Comparison of ENCODE assay signal across 21 cellular contexts in genomic region chr2:155708052-155708451, GRCh38.
DNase-seq lines count a peak whose midpoint lies in the region; ATAC-seq, FAIRE-seq and TF ChIP-seq lines count a peak whose summit lies in the region.
"Had no signal": no experiment of that assay in that cellular context is flagged by ENCODE, and none has a peak within 500 bp of the region (broad histone marks: within the 10 kb centered on the region; RNA-seq: fewer than 3 reads in every experiment).

No MANE protein-coding gene starts in this region.

- no peaks in the 10 kb centered on the region for H3K79me2 ChIP-seq in mammary epithelial cell (ENCODE audit: insufficient read depth, low read length)

- CTCF ChIA-PET in MCF 10A (lab: Yijun Ruan, JAX): interaction anchor here (0.6 kb wide), 1 partner anchor 610 kb away, joined by 3 read pairs; no protein-coding TSS in a partner anchor
- CTCF ChIA-PET in mammary epithelial cell (lab: Charles Lee; ENCODE audit: low non-redundant PET): no interaction called here

- no peak overlapping the region for H3K9ac ChIP-seq in mammary epithelial cell (ENCODE audit: insufficient read depth, low read length)

- no peak overlapping the region for H2AFZ ChIP-seq in mammary epithelial cell (ENCODE audit: low read depth, low read length)

- no peaks in the 10 kb centered on the region for H3K27me3 Mint-ChIP-seq in MCF 10A (ENCODE audit: insufficient read depth, unreplicated experiment)
- H3K27me3 Mint-ChIP-seq: activated naive CD4-positive, alpha-beta T cell treated with anti-CD3 and anti-CD28 coated beads, Interleukin-2, amount 10 ng/mL, durations not matched to agents 7 days and 5 days had no signal

- H3K9me3 Mint-ChIP-seq in MCF 10A (ENCODE audit: unreplicated experiment): no peaks in the 10 kb centered on the region
- H3K9me3 Mint-ChIP-seq: activated naive CD4-positive, alpha-beta T cell treated with anti-CD3 and anti-CD28 coated beads, Interleukin-2, amount 10 ng/mL, durations not matched to agents 7 days and 5 days; activated T-cell treated with anti-CD3 and anti-CD28 coated beads, Interleukin-2, amount 50 U/mL, for 4 hours had no signal

- no peak overlapping the region for H3K4me2 ChIP-seq in mammary epithelial cell (ENCODE audit: insufficient read depth, low read depth, low read length)

- H3K27ac Mint-ChIP-seq in MCF 10A (ENCODE audit: low read depth, unreplicated experiment): no peak overlapping the region
- H3K27ac Mint-ChIP-seq: activated CD8-positive, alpha-beta T cell treated with anti-CD3 and anti-CD28 coated beads, Interleukin-2, amount 10 ng/mL, durations not matched to agents 7 days and 5 days; activated naive CD4-positive, alpha-beta T cell treated with anti-CD3 and anti-CD28 coated beads, Interleukin-2, amount 10 ng/mL, durations not matched to agents 7 days and 5 days; natural killer cell had no signal

- ATAC-seq in GM19035 (IDR thresholded peaks at IDR 0.05; ENCODE audit: unreplicated experiment) (no peak), pancreas (no peak)
- ATAC-seq: activated CD8-positive, alpha-beta T cell treated with anti-CD3 and anti-CD28 coated beads, Interleukin-2, amount 10 ng/mL, durations not matched to agents 7 days and 5 days; activated T-cell treated with anti-CD3 and anti-CD28 coated beads, Interleukin-2, amount 50 U/mL, for 4 hours; natural killer cell had no signal

- H3K9me3 ChIP-seq in mammary epithelial cell (replicated peaks; ENCODE audit: insufficient read depth, low read length): no peaks in the 10 kb centered on the region
- no peaks in the 10 kb centered on the region for H3K9me3 ChIP-seq in pancreas
- H3K9me3 ChIP-seq: uterus had no signal

- no peak for FAIRE-seq in pancreas (lab: Jason Lieb, UNC)
- FAIRE-seq: colon, GM12891, kidney had no signal

- H4K20me1 ChIP-seq in mammary epithelial cell (ENCODE audit: insufficient read depth, low read length): no peaks in the 10 kb centered on the region

- intact Hi-C loops in MCF 10A (cut with micrococcal nuclease): no loop called here
- intact Hi-C loops in mammary epithelial cell (cut with micrococcal nuclease): no loop called here
- intact Hi-C loops in pancreas (cut with DNase I): no loop called here

- peak; percentile 19 for DNase-seq in MCF 10A (ENCODE audit: unreplicated experiment)
- DNase-seq in mammary epithelial cell: no peak
- DNase-seq in NAMALWA (ENCODE audit: low spot score): peak; percentile 37
- DNase-seq in superior temporal gyrus (ENCODE audit: extremely low spot score): peak; percentile 63
- DNase-seq in 8988T: no peak
- DNase-seq in pancreas: no peak
- DNase-seq: activated CD8-positive, alpha-beta T cell treated with anti-CD3 and anti-CD28 coated beads, Interleukin-2, amount 10 ng/mL, durations not matched to agents 7 days and 5 days; activated naive CD4-positive, alpha-beta T cell treated with anti-CD3 and anti-CD28 coated beads, Interleukin-2, amount 10 ng/mL, durations not matched to agents 7 days and 5 days; activated T-cell treated with anti-CD3 and anti-CD28 coated beads, Interleukin-2, amount 50 U/mL, for 4 hours; GF-D8; kidney; mesenchymal stem cell; natural killer cell; NCI-H1930; NCI-H510A; stimulated activated CD4-positive, alpha-beta T cell treated with anti-CD3 and anti-CD28 coated beads, Interleukin-2, amount 100 ng/mL, for 48 hours; uterus had no signal

- BruUV-seq in MCF 10A (replicated peaks; lab: Mats Ljungman, UMichigan) (no TSS peak), mammary epithelial cell (replicated peaks; lab: Mats Ljungman, UMichigan) (no TSS peak)

- no peaks in the 10 kb centered on the region for H3K4me1 ChIP-seq in mammary epithelial cell (ENCODE audit: insufficient read depth, low read length)
- no peaks in the 10 kb centered on the region for H3K4me1 ChIP-seq in pancreas
- H3K4me1 ChIP-seq: uterus had no signal

- H3K27ac ChIP-seq in mammary epithelial cell (ENCODE audit: insufficient read depth, low read depth, low read length): no peak overlapping the region
- H3K27ac ChIP-seq in VCaP: no peak overlapping the region
- no peak overlapping the region for H3K27ac ChIP-seq in pancreas
- H3K27ac ChIP-seq: uterus had no signal

- H3K36me3 Mint-ChIP-seq in MCF 10A (ENCODE audit: insufficient read depth, unreplicated experiment): no peaks in the 10 kb centered on the region
- H3K36me3 Mint-ChIP-seq: activated naive CD4-positive, alpha-beta T cell treated with anti-CD3 and anti-CD28 coated beads, Interleukin-2, amount 10 ng/mL, durations not matched to agents 7 days and 5 days; natural killer cell had no signal

- H3K36me3 ChIP-seq in mammary epithelial cell (ENCODE audit: insufficient read depth, low read length) (no peaks in the 10 kb centered on the region), pancreas (no peaks in the 10 kb centered on the region)
- H3K36me3 ChIP-seq: uterus had no signal

- no peak overlapping the region for H3K4me3 Mint-ChIP-seq in MCF 10A (ENCODE audit: unreplicated experiment)
- H3K4me3 Mint-ChIP-seq: activated CD8-positive, alpha-beta T cell treated with anti-CD3 and anti-CD28 coated beads, Interleukin-2, amount 10 ng/mL, durations not matched to agents 7 days and 5 days; activated naive CD4-positive, alpha-beta T cell treated with anti-CD3 and anti-CD28 coated beads, Interleukin-2, amount 10 ng/mL, durations not matched to agents 7 days and 5 days; activated T-cell treated with anti-CD3 and anti-CD28 coated beads, Interleukin-2, amount 50 U/mL, for 4 hours; natural killer cell had no signal

- no peaks in the 10 kb centered on the region for H3K27me3 ChIP-seq in mammary epithelial cell (ENCODE audit: insufficient read depth, low read length)
- H3K27me3 ChIP-seq in pancreas: no peaks in the 10 kb centered on the region
- H3K27me3 ChIP-seq: uterus had no signal

- POLR2A ChIA-PET in MCF 10A (lab: Yijun Ruan, JAX): no interaction called here

- in situ Hi-C loops in mammary epithelial cell (cut with MboI; ENCODE audit: low sequenced_read_pairs in 2 of 2): no loop called here

- 96% methylated on average over 2 of the region's 2 CpGs for WGBS in mammary epithelial cell (ENCODE audit: low coverage, missing lambda C conversion rate)
- WGBS in pancreas, 2 donors: 46 to 56% methylated on average over 2 of the region's 2 CpGs

- H3K4me1 Mint-ChIP-seq in MCF 10A (ENCODE audit: insufficient read depth, unreplicated experiment): no peaks in the 10 kb centered on the region
- H3K4me1 Mint-ChIP-seq: activated naive CD4-positive, alpha-beta T cell treated with anti-CD3 and anti-CD28 coated beads, Interleukin-2, amount 10 ng/mL, durations not matched to agents 7 days and 5 days; natural killer cell had no signal

- H3K4me3 ChIP-seq in mammary epithelial cell (replicated peaks in 1 of 3; ENCODE audit: insufficient read depth in 1 of 3, low read depth in 2 of 3, low read length in 3 of 3) (no peak overlapping the region), pancreas (no peak overlapping the region)
- H3K4me3 ChIP-seq: uterus had no signal

- dilution Hi-C loops in mammary epithelial cell (cut with HindIII; ENCODE audit: low sequenced_read_pairs): no loop called here

- no peak for TF ChIP-seq CTCF in MCF 10A (IDR thresholded peaks at IDR 0.05; ENCODE audit: unreplicated experiment)
- peak in 1 of 2 donors; percentile 15 for TF ChIP-seq CTCF in mammary epithelial cell (conservative IDR thresholded peaks at IDR 0.05 in 1 of 2, IDR thresholded peaks at IDR 0.05 in 1 of 2; ENCODE audit: extremely low read depth in 1 of 2, insufficient read depth in 1 of 2, low read depth in 1 of 2, low read length in 2 of 2)
- TF ChIP-seq CTCF in VCaP (conservative IDR thresholded peaks at IDR 0.05): peak; percentile 69
- TF ChIP-seq CTCF in pancreas (IDR thresholded peaks at IDR 0.05): no peak

Comparison
In these comparisons a context has a peak if more than half of its experiments do, and no peak if none do; other contexts are left out.
1. DNase-seq: peak in MCF 10A (single experiment), NAMALWA (single experiment) and superior temporal gyrus (single experiment); none in mammary epithelial cell (single experiment), 8988T (single experiment) and pancreas (0 of 6).